Comparison of ENCODE assay signal across 14 cellular contexts in the genomic region with DNA sequence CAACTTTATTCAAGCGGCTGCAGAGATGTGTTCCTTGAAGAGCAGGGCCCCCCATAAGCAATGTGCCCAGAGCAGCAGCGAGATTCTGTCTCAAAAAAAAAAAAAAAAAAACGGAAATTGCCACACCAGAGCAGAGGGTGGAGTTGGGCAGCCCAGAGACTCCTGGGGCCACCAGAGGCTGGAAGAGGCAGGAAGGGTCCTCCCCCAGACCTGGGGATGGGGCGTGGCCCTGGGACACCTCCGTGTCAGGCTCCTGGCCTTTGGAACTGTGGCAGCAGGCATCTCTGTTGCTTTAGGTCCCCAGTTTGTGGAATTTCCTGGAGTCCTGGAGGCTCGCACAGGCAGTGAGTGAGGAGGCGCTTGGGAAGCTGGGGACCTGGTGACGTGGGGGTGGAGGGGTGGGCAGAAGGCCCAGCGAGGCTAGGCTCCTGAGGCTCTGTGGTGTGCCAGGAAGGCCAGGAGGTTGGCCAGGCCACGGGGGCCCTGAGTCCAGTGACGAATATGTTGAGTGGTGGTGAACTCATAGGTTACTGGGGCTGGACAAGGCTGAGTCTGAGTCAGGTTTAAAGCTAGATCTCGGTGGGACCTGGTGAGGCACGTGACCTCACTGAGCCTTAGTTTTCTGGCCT.
"Had no signal": no experiment of that assay in that cellular context is flagged by ENCODE, and none has a peak within 500 bp of the region (broad histone marks: within the 10 kb centered on the region; RNA-seq: fewer than 3 reads in every experiment).

No MANE protein-coding gene starts in this region.

- H3K27ac ChIP-seq: breast epithelium, dorsolateral prefrontal cortex, hepatocyte, thyroid gland, uterus had no signal

- H3K27me3 Mint-ChIP-seq: activated naive CD8-positive, alpha-beta T cell treated with anti-CD3 and anti-CD28 coated beads, Interleukin-2, amount 10 ng/mL, durations not matched to agents 7 days and 5 days had no signal

- H2AFZ ChIP-seq: hepatocyte had no signal

- H3K4me1 Mint-ChIP-seq: activated naive CD8-positive, alpha-beta T cell treated with anti-CD3 and anti-CD28 coated beads, Interleukin-2, amount 10 ng/mL, durations not matched to agents 7 days and 5 days had no signal

- H3K4me3 ChIP-seq: breast epithelium, dorsolateral prefrontal cortex, hepatocyte, thyroid gland, uterus had no signal

- H3K36me3 ChIP-seq: breast epithelium, thyroid gland, uterus had no signal

- H3K79me2 ChIP-seq: hepatocyte had no signal

- H3K9me3 Mint-ChIP-seq: activated naive CD8-positive, alpha-beta T cell treated with anti-CD3 and anti-CD28 coated beads, Interleukin-2, amount 10 ng/mL, durations not matched to agents 7 days and 5 days had no signal

- H3K4me3 Mint-ChIP-seq: activated naive CD8-positive, alpha-beta T cell treated with anti-CD3 and anti-CD28 coated beads, Interleukin-2, amount 10 ng/mL, durations not matched to agents 7 days and 5 days had no signal

- H3K9me3 ChIP-seq: breast epithelium, thyroid gland, uterus had no signal

- H3K27ac Mint-ChIP-seq: activated naive CD8-positive, alpha-beta T cell treated with anti-CD3 and anti-CD28 coated beads, Interleukin-2, amount 10 ng/mL, durations not matched to agents 7 days and 5 days had no signal

- H3K36me3 Mint-ChIP-seq: activated naive CD8-positive, alpha-beta T cell treated with anti-CD3 and anti-CD28 coated beads, Interleukin-2, amount 10 ng/mL, durations not matched to agents 7 days and 5 days had no signal

- DNase-seq: activated CD4-positive, alpha-beta T cell treated with anti-CD3 and anti-CD28 coated beads, Interleukin-2, amount 50 U/mL, for 48 hours; activated CD4-positive, CD25-positive, alpha-beta regulatory T cell treated with anti-CD3 and anti-CD28 coated beads, Interleukin-2, amount 50 U/mL, for 72 hours; activated gamma-delta T cell treated with Interleukin-2 at 50 U/mL for 16 hours; activated T-cell treated with anti-CD3 and anti-CD28 coated beads, Interleukin-2, amount 50 U/mL, for 48 hours; anterior cingulate cortex; dorsolateral prefrontal cortex; midbrain; right cardiac atrium; small intestine; thyroid gland; uterus had no signal

- H3K27me3 ChIP-seq: hepatocyte, thyroid gland, uterus had no signal

- H3K4me2 ChIP-seq: hepatocyte had no signal

- H3K4me1 ChIP-seq: breast epithelium, thyroid gland, uterus had no signal
